In the genomic region with DNA sequence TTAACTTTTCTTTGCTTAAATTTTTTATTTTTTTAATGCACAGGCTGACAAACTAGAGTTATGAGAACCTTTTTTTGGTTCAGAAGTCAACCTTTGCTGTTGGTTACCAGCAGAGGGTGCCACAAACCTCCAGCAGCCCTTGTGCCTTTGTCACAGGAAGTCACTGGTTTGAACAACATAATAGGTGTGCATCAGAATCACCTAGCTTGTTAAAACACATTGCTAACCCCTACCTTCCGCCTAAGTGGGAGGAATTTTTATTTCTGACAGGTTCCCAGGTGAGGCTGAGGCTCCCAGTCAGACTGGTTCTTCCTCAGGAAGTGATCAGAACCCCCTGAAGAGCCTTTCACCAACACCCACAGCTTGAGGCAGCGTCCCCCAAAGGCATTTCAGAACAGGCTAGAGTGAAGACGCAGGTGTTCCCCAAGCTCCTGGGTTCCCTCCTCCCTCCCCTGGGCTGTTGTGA, we compare ENCODE assay signal across 8 cellular contexts.
DNase-seq lines count a peak whose midpoint lies in the region; ATAC-seq lines count a peak whose summit lies in the region.

No MANE protein-coding gene starts in this region.

- peaks cover 5% of the 10 kb centered on the region for H3K4me1 ChIP-seq in HUES48 (ENCODE audit: control insufficient read depth, insufficient read depth, low read length)

- H3K9ac ChIP-seq in HUES48 (ENCODE audit: low read depth, low read length), result 0 out of 2 replicates have a peak overlapping the region, but pooled peaks have one; percentile 1

- no peaks in the 10 kb centered on the region for H3K9me3 ChIP-seq in HUES48 (ENCODE audit: control insufficient read depth, insufficient read depth, low read length)

- no peaks in the 10 kb centered on the region for H3K36me3 ChIP-seq in HUES48 (ENCODE audit: control insufficient read depth, insufficient read depth, low read length)

- no peaks in the 10 kb centered on the region for H3K27me3 ChIP-seq in HUES48 (ENCODE audit: control insufficient read depth, insufficient read depth, low read length)

- H3K27ac ChIP-seq in HUES48 (ENCODE audit: low read depth, low read length), result peak overlapping the region; percentile 72

- no peak for ATAC-seq in HG03439 (IDR thresholded peaks at IDR 0.05; ENCODE audit: unreplicated experiment)

- no peak overlapping the region for H3K4me3 ChIP-seq in HUES48 (ENCODE audit: low read depth, low read length)

- DNase-seq in DMS 273 (lab: John Stamatoyannopoulos, UW; ENCODE audit: unreplicated experiment) (peak; percentile 55), DMS 273 treated with DMSO at 0.1 percent for 48 hours (lab: John Stamatoyannopoulos, UW) (no peak), T-helper 1 cell (peak; percentile 37 to 74 (median 59)), amniotic epithelial cell (ENCODE audit: low read depth) (peak; percentile 61), hepatic stellate cell (ENCODE audit: low spot score) (peak; percentile 55)
- DNase-seq in stimulated activated CD4-positive, alpha-beta T cell treated with anti-CD3 and anti-CD28 coated beads, Interleukin-12 subunit alpha, Interleukin-12 subunit beta, amount 100 ng/mL, for 48 hours (ENCODE audit: low read depth in 2 of 3, low spot score in 1 of 3), result peak; percentile 34 to 43 (median 35)
